9 cellular contexts compared by ENCODE assay signal in genomic region chr6:43016166-43016915, GRCh38. TPM values are rescaled to one million over a fixed set of nuclear protein-coding genes. Genes with fewer than 3 reads are reported as not detected.
DNase-seq lines count a peak whose midpoint lies in the region; ATAC-seq and FAIRE-seq lines count a peak whose summit lies in the region.
"Had no signal": no experiment of that assay in that cellular context is flagged by ENCODE, and none has a peak within 500 bp of the region (broad histone marks: within the 10 kb centered on the region; RNA-seq: fewer than 3 reads in every experiment).

No MANE protein-coding gene starts in this region.

- H3K4me1 Mint-ChIP-seq in activated naive CD4-positive, alpha-beta T cell treated with anti-CD3 and anti-CD28 coated beads for 36 hours (ENCODE audit: low read depth): peaks cover 54% of the 10 kb centered on the region
- H3K4me1 Mint-ChIP-seq in activated naive CD8-positive, alpha-beta T cell treated with anti-CD3 and anti-CD28 coated beads for 36 hours: peaks cover 38% of the 10 kb centered on the region
- H3K4me1 Mint-ChIP-seq in memory B cell: peaks cover 31% of the 10 kb centered on the region

- FAIRE-seq in HTR-8/SVneo (lab: Jason Lieb, UNC): no peak

- H3K27me3 Mint-ChIP-seq in activated naive CD4-positive, alpha-beta T cell treated with anti-CD3 and anti-CD28 coated beads for 36 hours (ENCODE audit: low read depth): no peaks in the 10 kb centered on the region
- no peaks in the 10 kb centered on the region for H3K27me3 Mint-ChIP-seq in activated naive CD8-positive, alpha-beta T cell treated with anti-CD3 and anti-CD28 coated beads for 36 hours
- no peaks in the 10 kb centered on the region for H3K27me3 Mint-ChIP-seq in memory B cell

- peak overlapping the region; percentile 10 for H3K27ac ChIP-seq in substantia nigra (ENCODE audit: low read depth, low read length, poor library complexity, severe bottlenecking)
- H3K27ac ChIP-seq: body of pancreas had no signal

- no peak for ATAC-seq in memory B cell (ENCODE audit: low read depth)
- no peak for ATAC-seq in HG02938 (IDR thresholded peaks at IDR 0.05; ENCODE audit: unreplicated experiment)
- ATAC-seq: body of pancreas had no signal

- intact Hi-C loops in activated naive CD4-positive, alpha-beta T cell treated with anti-CD3 and anti-CD28 coated beads for 36 hours (cut with micrococcal nuclease): no loop called here

- H3K36me3 Mint-ChIP-seq in activated naive CD4-positive, alpha-beta T cell treated with anti-CD3 and anti-CD28 coated beads for 36 hours (ENCODE audit: low read depth): peaks cover 15% of the 10 kb centered on the region
- peaks cover 32% of the 10 kb centered on the region for H3K36me3 Mint-ChIP-seq in activated naive CD8-positive, alpha-beta T cell treated with anti-CD3 and anti-CD28 coated beads for 36 hours
- peaks cover 11% of the 10 kb centered on the region for H3K36me3 Mint-ChIP-seq in memory B cell

- no peaks in the 10 kb centered on the region for H3K9me3 Mint-ChIP-seq in activated naive CD4-positive, alpha-beta T cell treated with anti-CD3 and anti-CD28 coated beads for 36 hours
- no peaks in the 10 kb centered on the region for H3K9me3 Mint-ChIP-seq in activated naive CD8-positive, alpha-beta T cell treated with anti-CD3 and anti-CD28 coated beads for 36 hours
- H3K9me3 Mint-ChIP-seq in memory B cell: no peaks in the 10 kb centered on the region

- CTCF ChIA-PET in activated naive CD4-positive, alpha-beta T cell treated with anti-CD3 and anti-CD28 coated beads for 36 hours (lab: Charles Lee): interaction anchor here (0.6 to 1.6 kb wide), 3 partner anchors 86 to 128 kb away, joined by 4 to 5 read pairs (median 5); partner anchors contain the start of gene CNPY3

- no peak for DNase-seq in activated naive CD4-positive, alpha-beta T cell treated with anti-CD3 and anti-CD28 coated beads for 36 hours
- DNase-seq in activated naive CD4-positive, alpha-beta T cell treated with Interleukin-2 at 50 U/mL for 16 hours: no peak
- no peak for DNase-seq in activated naive CD8-positive, alpha-beta T cell treated with anti-CD3 and anti-CD28 coated beads for 36 hours
- no peak for DNase-seq in memory B cell (ENCODE audit: low spot score in 2 of 2)
- peak in 1 of 49 donors; percentile 42 for DNase-seq in substantia nigra (lab: John Stamatoyannopoulos, UW)
- no peak for DNase-seq in iPS-NIHi11 (ENCODE audit: low spot score)
- no peak for DNase-seq in HTR-8/SVneo (ENCODE audit: insufficient read length, low spot score)
- DNase-seq: body of pancreas had no signal

- peak overlapping the region; percentile 8 for H3K4me3 Mint-ChIP-seq in activated naive CD4-positive, alpha-beta T cell treated with anti-CD3 and anti-CD28 coated beads for 36 hours
- no peak overlapping the region for H3K4me3 Mint-ChIP-seq in activated naive CD8-positive, alpha-beta T cell treated with anti-CD3 and anti-CD28 coated beads for 36 hours
- peak overlapping the region; percentile 37 for H3K4me3 Mint-ChIP-seq in memory B cell

- H3K27ac Mint-ChIP-seq in activated naive CD4-positive, alpha-beta T cell treated with anti-CD3 and anti-CD28 coated beads for 36 hours: no peak overlapping the region
- peak overlapping the region; percentile 74 for H3K27ac Mint-ChIP-seq in activated naive CD8-positive, alpha-beta T cell treated with anti-CD3 and anti-CD28 coated beads for 36 hours
- H3K27ac Mint-ChIP-seq in memory B cell: peak overlapping the region; percentile 68

RNA-seq across cellular contexts. Expression of gene KLHDC3, which starts 2.3 kb away (rescaled TPM):
- 10 to 100 TPM; 58.6 to 58.9 TPM for total RNA-seq in activated naive CD4-positive, alpha-beta T cell treated with anti-CD3 and anti-CD28 coated beads for 36 hours
- 10 to 100 TPM; 65.8 to 66.1 TPM for total RNA-seq in activated naive CD8-positive, alpha-beta T cell treated with anti-CD3 and anti-CD28 coated beads for 36 hours

RNA-seq across cellular contexts. Expression of gene MEA1, which starts 2.6 kb away (rescaled TPM):
- total RNA-seq in activated naive CD4-positive, alpha-beta T cell treated with anti-CD3 and anti-CD28 coated beads for 36 hours: 10 to 100 TPM; 80.6 to 85.1 TPM
- total RNA-seq in activated naive CD8-positive, alpha-beta T cell treated with anti-CD3 and anti-CD28 coated beads for 36 hours: 100 to 1,000 TPM in 1 of 2 experiments, 10 to 100 TPM in 1; 98.6 to 105 TPM

RNA-seq across cellular contexts. Expression of gene RRP36, which starts 5.1 kb away (rescaled TPM):
- total RNA-seq in activated naive CD4-positive, alpha-beta T cell treated with anti-CD3 and anti-CD28 coated beads for 36 hours: 10 to 100 TPM; 31.0 to 32.7 TPM
- 10 to 100 TPM; 87.6 to 93.0 TPM for total RNA-seq in activated naive CD8-positive, alpha-beta T cell treated with anti-CD3 and anti-CD28 coated beads for 36 hours

RNA-seq across cellular contexts. Expression of gene PPP2R5D, which starts 32.0 kb away (rescaled TPM):
- total RNA-seq in activated naive CD4-positive, alpha-beta T cell treated with anti-CD3 and anti-CD28 coated beads for 36 hours: 10 to 100 TPM; 52.4 to 54.4 TPM
- 10 to 100 TPM; 43.0 to 43.4 TPM for total RNA-seq in activated naive CD8-positive, alpha-beta T cell treated with anti-CD3 and anti-CD28 coated beads for 36 hours

RNA-seq across cellular contexts. Expression of gene CUL7, which starts 37.3 kb away (rescaled TPM):
- 10 to 100 TPM; 21.9 to 22.1 TPM for total RNA-seq in activated naive CD4-positive, alpha-beta T cell treated with anti-CD3 and anti-CD28 coated beads for 36 hours
- total RNA-seq in activated naive CD8-positive, alpha-beta T cell treated with anti-CD3 and anti-CD28 coated beads for 36 hours: 10 to 100 TPM in 1 of 2 experiments, 1 to 10 TPM in 1; 9.3 to 10.2 TPM
